15 cellular contexts compared by ENCODE assay signal in the genomic region with DNA sequence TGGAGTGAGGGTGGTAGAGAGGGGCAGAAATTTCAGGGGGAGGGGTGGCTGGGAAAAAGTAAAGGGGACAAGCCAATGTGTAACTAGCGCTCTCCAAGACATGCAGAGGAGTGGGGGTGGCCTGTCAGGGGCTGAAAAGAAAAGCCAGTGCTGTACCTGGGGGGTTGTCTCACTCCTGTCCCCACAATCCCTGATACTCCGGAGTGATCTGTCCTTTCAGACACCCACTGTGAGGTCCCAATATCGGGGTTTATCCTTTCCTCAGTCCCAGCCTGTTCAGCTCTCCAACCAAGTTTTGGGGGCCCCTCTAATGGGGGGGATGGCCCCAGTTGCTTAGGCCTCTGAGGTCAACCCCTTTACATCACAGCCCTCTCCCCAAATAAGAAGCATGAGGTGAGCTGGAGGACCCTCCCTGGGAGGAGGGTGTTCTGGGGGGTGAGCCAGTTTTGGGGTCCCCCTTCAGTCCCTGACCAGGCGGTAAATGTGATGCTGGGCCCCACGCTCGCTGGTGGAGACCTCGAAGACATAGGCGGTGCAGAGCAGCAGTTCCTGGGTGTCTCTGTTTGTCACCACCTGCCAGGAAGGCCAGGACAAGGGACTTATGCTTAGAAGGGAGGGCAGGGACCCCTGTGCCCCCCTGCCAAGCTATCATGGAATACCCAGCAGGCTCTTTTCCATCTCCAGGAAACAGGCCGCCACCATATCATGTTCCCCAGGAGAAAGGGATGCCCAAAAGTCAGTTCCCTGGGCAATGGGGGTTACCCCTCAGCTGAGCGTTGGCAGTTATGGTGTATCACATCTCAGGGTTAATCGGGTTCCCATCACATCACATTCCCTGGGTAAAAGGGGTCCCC. TPM values are rescaled to one million over a fixed set of nuclear protein-coding genes. Genes with fewer than 3 reads are reported as not detected.
DNase-seq lines count a peak whose midpoint lies in the region; ATAC-seq, FAIRE-seq and TF ChIP-seq lines count a peak whose summit lies in the region.
"Had no signal": no experiment of that assay in that cellular context is flagged by ENCODE, and none has a peak within 500 bp of the region (broad histone marks: within the 10 kb centered on the region; RNA-seq: fewer than 3 reads in every experiment).

No MANE protein-coding gene starts in this region.

- peak; percentile 52 for TF ChIP-seq POLR2A in GM18505 (IDR thresholded peaks at IDR 0.05; ENCODE audit: borderline replicate concordance, extremely low read depth, insufficient read depth, insufficient read length)

- CTCF ChIA-PET in Panc1 (lab: Charles Lee), result no interaction called here

- TSS peak; percentile 74 for BruUV-seq in Panc1 (replicated peaks; lab: Mats Ljungman, UMichigan)

- H3K4me3 ChIP-seq in Panc1 (ENCODE audit: low read depth in 2 of 2, low read length in 2 of 2) (no peak overlapping the region), left lung (no peak overlapping the region), stomach smooth muscle (ENCODE audit: low read length in 2 of 2) (no peak overlapping the region)

- H3K4me1 ChIP-seq in Panc1 (ENCODE audit: control insufficient read depth, insufficient read depth, low read length), result peaks cover 3% of the 10 kb centered on the region; the same call in 1 of the 2 replicates
- H3K4me1 ChIP-seq in left lung, result peaks cover 6 to 44% of the 10 kb centered on the region in 2 donors
- peaks cover 18% of the 10 kb centered on the region for H3K4me1 ChIP-seq in stomach smooth muscle (ENCODE audit: control insufficient read depth, insufficient read depth, low read length)

- DNase-seq in Panc1 (ENCODE audit: low read depth, low spot score) (no peak), left lung (peak; percentile 26 to 41), GM19239 (ENCODE audit: insufficient read length, low spot score) (no peak), UCSD-AML1 (lab: John Stamatoyannopoulos, UW; ENCODE audit: unreplicated experiment) (no peak)
- DNase-seq: activated CD4-positive, alpha-beta T cell treated with anti-CD3 and anti-CD28 coated beads, Interleukin-2, amount 50 U/mL, for 48 hours; CD8-positive, alpha-beta T cell had no signal

- H3K27ac ChIP-seq in Panc1 (ENCODE audit: low read length) (no peak overlapping the region), left lung (peak overlapping the region in 1 of 2 donors; percentile 13), stomach smooth muscle (ENCODE audit: low read length) (peak overlapping the region; percentile 92)
- H3K27ac ChIP-seq: KMS-11 had no signal

- no peaks in the 10 kb centered on the region for H3K27me3 ChIP-seq in Panc1 (ENCODE audit: control insufficient read depth, insufficient read depth, low read length)
- no peaks in the 10 kb centered on the region for H3K27me3 ChIP-seq in left lung
- no peaks in the 10 kb centered on the region for H3K27me3 ChIP-seq in stomach smooth muscle (ENCODE audit: control insufficient read depth in 1 of 2, insufficient read depth in 2 of 2, low read length in 2 of 2)

- in situ Hi-C loops in Panc1 (cut with HindIII; ENCODE audit: low pct_unique_long_range_greater_than_20kb, low sequenced_read_pairs), result no loop called here

- no peak overlapping the region for H3K9ac ChIP-seq in stomach smooth muscle (ENCODE audit: low read length in 2 of 2)
- H3K9ac ChIP-seq: KMS-11 had no signal

- no peaks in the 10 kb centered on the region for H3K9me3 ChIP-seq in Panc1 (ENCODE audit: control insufficient read depth, insufficient read depth, low read depth, low read length)
- no peaks in the 10 kb centered on the region for H3K9me3 ChIP-seq in left lung
- no peaks in the 10 kb centered on the region for H3K9me3 ChIP-seq in stomach smooth muscle (ENCODE audit: control insufficient read depth in 2 of 2, low read length in 2 of 2)

- TF ChIP-seq CTCF in Panc1 (IDR thresholded peaks at IDR 0.05) (no peak), left lung (IDR thresholded peaks at IDR 0.05) (no peak)

- no peak for FAIRE-seq in GM19239 (lab: Jason Lieb, UNC)
- FAIRE-seq: H54 had no signal

- POLR2A ChIA-PET in Panc1 (lab: Charles Lee), result no interaction called here

- H3K36me3 ChIP-seq in Panc1 (ENCODE audit: control insufficient read depth, insufficient read depth, low read length), result no peaks in the 10 kb centered on the region
- H3K36me3 ChIP-seq in left lung, result peaks cover 0 to 74% of the 10 kb centered on the region in 2 donors
- H3K36me3 ChIP-seq in stomach smooth muscle (ENCODE audit: control insufficient read depth in 2 of 2, insufficient read depth in 2 of 2, low read length in 2 of 2), result peaks cover 14 to 32% of the 10 kb centered on the region in 2 donors

- ATAC-seq in GM18505 (IDR thresholded peaks at IDR 0.05; ENCODE audit: unreplicated experiment) (no peak), Panc1 (no peak), left lung (no peak), GM18502 (IDR thresholded peaks at IDR 0.05; ENCODE audit: poor library complexity, unreplicated experiment) (no peak), GM21529 (IDR thresholded peaks at IDR 0.05; ENCODE audit: unreplicated experiment) (no peak)
- ATAC-seq: CD8-positive, alpha-beta T cell; T-cell had no signal

- intact Hi-C loops in Panc1 (cut with micrococcal nuclease; ENCODE audit: unreplicated experiment) (no loop called here), left lung (cut with DNase I) (no loop called here)

RNA-seq across cellular contexts. Expression of a gene that starts 5.9 kb away (rescaled TPM):
- total RNA-seq in Panc1 (2021; ENCODE audit: unreplicated experiment) (0.33 TPM), left lung (10 to 100 TPM; 59.0 to 83.2 TPM)
- polyA plus RNA-seq in Panc1 (2012; ENCODE audit: insufficient read length), result 10.0 TPM
- total RNA-seq: fibroblast of lung had no signal
- polyA plus RNA-seq: fibroblast of lung had no signal

RNA-seq across cellular contexts. Expression of a gene that starts 16.1 kb away (rescaled TPM):
- total RNA-seq in Panc1 (2021; ENCODE audit: unreplicated experiment) (1.3 TPM), left lung (1 to 10 TPM in 1 of 2 donors, under 1 TPM in 1; 0.52 to 1.0 TPM)
- polyA plus RNA-seq in Panc1 (2012; ENCODE audit: insufficient read length), result 0.19 TPM

RNA-seq across cellular contexts. Expression of a gene that starts 21.1 kb away (rescaled TPM):
- total RNA-seq in Panc1 (2021; ENCODE audit: unreplicated experiment) (31.9 TPM), left lung (10 to 100 TPM; 36.3 to 50.5 TPM)
- polyA plus RNA-seq in Panc1 (2012; ENCODE audit: insufficient read length), result 48.2 TPM
- total RNA-seq: CD8-positive, alpha-beta T cell had no signal

RNA-seq across cellular contexts. Expression of a gene that starts 22.6 kb away (rescaled TPM):
- total RNA-seq in Panc1 (2021; ENCODE audit: unreplicated experiment) (0.95 TPM), left lung (1 to 10 TPM in 1 of 2 donors, not detected in 1; 1.0 TPM)
- 2.8 TPM for polyA plus RNA-seq in Panc1 (2012; ENCODE audit: insufficient read length)
- total RNA-seq: CD8-positive, alpha-beta T cell; fibroblast of lung; T-cell had no signal

RNA-seq across cellular contexts. Expression of a gene that starts 47.0 kb away (rescaled TPM):
- not detected for total RNA-seq in Panc1 (2021; ENCODE audit: unreplicated experiment)
- polyA plus RNA-seq in Panc1 (2012; ENCODE audit: insufficient read length), result 0.29 TPM
- total RNA-seq in left lung, result 1 to 10 TPM in 1 of 2 donors, under 1 TPM in 1; 0.84 to 3.6 TPM
- total RNA-seq: CD8-positive, alpha-beta T cell; cerebellum; fibroblast of lung had no signal
- polyA plus RNA-seq: fibroblast of lung had no signal

Comparison
In these comparisons a context has a peak if more than half of its experiments do, and no peak if none do; other contexts are left out.
1. DNase-seq: peak in left lung (2 of 2); none in Panc1 (single experiment), GM19239 (single experiment) and UCSD-AML1 (single experiment).
2. RNA of a gene that starts 5.9 kb away (total RNA-seq): 59.0 to 83.2 TPM in left lung; 0.33 TPM in Panc1 (single experiment); every median in the first group is over 10 times any median in the second.